8 cellular contexts compared by ENCODE assay signal in the genomic region with DNA sequence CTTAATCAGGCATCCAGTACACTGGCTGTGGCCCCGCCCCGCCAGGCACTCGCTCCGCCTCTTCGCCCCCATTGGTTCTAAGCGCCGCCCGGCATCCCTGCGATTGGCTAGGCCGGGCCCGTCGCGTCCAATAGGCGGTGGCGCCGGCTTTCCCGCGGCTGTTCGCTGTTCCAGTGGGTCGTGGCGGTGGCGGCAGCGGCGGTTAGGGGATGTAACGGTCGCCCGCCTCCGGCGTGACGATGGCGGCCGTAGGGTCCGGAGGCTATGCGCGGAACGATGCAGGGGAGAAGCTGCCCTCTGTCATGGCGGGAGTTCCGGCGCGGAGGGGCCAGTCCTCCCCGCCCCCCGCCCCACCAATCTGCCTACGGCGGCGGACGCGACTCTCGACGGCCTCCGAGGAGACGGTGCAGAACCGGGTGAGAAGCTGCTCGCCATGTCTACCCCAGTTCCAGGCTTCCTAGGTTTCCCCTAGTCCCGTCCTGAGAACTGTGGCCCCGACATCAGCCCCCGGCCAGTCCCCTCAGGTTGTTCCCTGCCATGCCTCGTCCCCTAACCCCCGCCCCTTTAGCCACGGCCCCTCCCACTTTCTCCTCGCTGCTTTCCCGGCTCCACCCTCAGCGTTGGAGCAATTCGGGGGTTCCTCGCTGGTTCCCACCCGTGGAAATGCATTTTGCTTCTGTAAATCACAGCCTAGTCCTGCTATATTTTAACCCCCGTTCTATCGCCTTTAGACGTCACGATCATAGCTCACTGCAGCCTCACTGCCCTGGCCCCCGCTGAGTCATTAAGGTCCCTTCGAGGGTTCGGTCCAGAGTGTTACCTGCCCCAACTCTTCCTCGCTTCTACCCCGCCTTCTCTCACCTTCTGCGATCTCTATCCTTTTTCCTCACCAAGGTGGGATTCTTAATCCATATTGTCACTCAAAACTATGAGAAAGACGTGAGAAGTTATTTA. TPM values are rescaled to one million over a fixed set of nuclear protein-coding genes. Genes with fewer than 3 reads are reported as not detected.
DNase-seq lines count a peak whose midpoint lies in the region; ATAC-seq and TF ChIP-seq lines count a peak whose summit lies in the region.

A gene (plus strand): TSS at position 165 of the 954 bp plus-strand sequence. CDS start 75 bp downstream, at position 240.

- in situ Hi-C loops in GM18951 (cut with MboI; ENCODE audit: low sequenced_read_pairs, unreplicated experiment) = no loop called here

- TF ChIP-seq POLR2A in GM18951 (IDR thresholded peaks at IDR 0.05; ENCODE audit: extremely low read depth, insufficient read depth, insufficient read length) (peak; percentile 72), breast epithelium (IDR thresholded peaks at IDR 0.05) (no peak)

- H3K9me3 ChIP-seq in WERI-Rb-1 (ENCODE audit: severe bottlenecking) (no peaks in the 10 kb centered on the region), breast epithelium (no peaks in the 10 kb centered on the region)

- DNase-seq in AG04449 (ENCODE audit: low read depth, low spot score) = peak; percentile 31
- peak; percentile 100 for DNase-seq in NCI-H2227 treated with DMSO at 0.1 percent for 48 hours (lab: John Stamatoyannopoulos, UW)
- DNase-seq in WERI-Rb-1 = peak; percentile 94
- DNase-seq in breast epithelium (ENCODE audit: low spot score in 2 of 2) = peak; percentile 93 to 94
- peak; percentile 91 for DNase-seq in iris pigment epithelial cell (ENCODE audit: low read depth)
- DNase-seq in stimulated activated CD4-positive, alpha-beta T cell treated with anti-CD3 and anti-CD28 coated beads, Interleukin-15, amount 100 ng/mL, for 24 hours = peak; percentile 98

- H3K27ac ChIP-seq in WERI-Rb-1 (peak within 1 kb of the TSS; percentile 90), breast epithelium (peak within 1 kb of the TSS; percentile 95 to 96)

- CTCF ChIA-PET in AG04449 (lab: Yijun Ruan, JAX) = interaction anchor here (0.6 to 3.8 kb wide), 5 partner anchors 12 to 160 kb away, joined by 3 to 18 read pairs (median 3); a partner anchor contains a TSS

- intact Hi-C loops in breast epithelium (cut with DNase I; ENCODE audit: low total_unique reads) = no loop called here

- ATAC-seq in HG03159 (IDR thresholded peaks at IDR 0.05; ENCODE audit: unreplicated experiment) = peak; percentile 65

- peaks cover 8 to 9% of the 10 kb centered on the region in 2 donors for H3K4me1 ChIP-seq in breast epithelium

- TF ChIP-seq CTCF in AG04449 (IDR thresholded peaks at IDR 0.05; ENCODE audit: insufficient read depth, low read length, missing control alignments) (no peak), WERI-Rb-1 (IDR thresholded peaks at IDR 0.05; ENCODE audit: low read depth, low read length) (no peak), breast epithelium (IDR thresholded peaks at IDR 0.05) (no peak)

- H3K36me3 ChIP-seq in WERI-Rb-1 = peaks cover 13% of the 10 kb centered on the region
- no peaks in the 10 kb centered on the region for H3K36me3 ChIP-seq in breast epithelium

- H3K4me3 ChIP-seq in AG04449 (ENCODE audit: low read depth, low read length) = peak within 1 kb of the TSS; percentile 74
- peak within 1 kb of the TSS; percentile 72 for H3K4me3 ChIP-seq in WERI-Rb-1 (ENCODE audit: low read depth, low read length)
- peak within 1 kb of the TSS; percentile 52 to 78 (median 62) for H3K4me3 ChIP-seq in breast epithelium

- H3K27me3 ChIP-seq in WERI-Rb-1 (ENCODE audit: insufficient read depth, low read depth, severe bottlenecking) (no peaks in the 10 kb centered on the region), breast epithelium (no peaks in the 10 kb centered on the region)

- POLR2A ChIA-PET in AG04449 (lab: Yijun Ruan, JAX) = interaction anchor here (0.8 to 1.2 kb wide), 2 partner anchors 13 to 41 kb away, joined by 6 to 11 read pairs; a partner anchor contains a TSS

RNA-seq across cellular contexts. Expression of the gene that starts here (rescaled TPM):
- total RNA-seq in breast epithelium = under 1 TPM; 0.59 to 0.98 (median 0.80) TPM

Comparison
In these comparisons a context has a peak if more than half of its experiments do, and no peak if none do; other contexts are left out.
1. Peak in every context shown above with its lines: DNase-seq, ATAC-seq, H3K4me3 ChIP-seq and H3K27ac ChIP-seq.
2. Peak in DNase-seq, H3K4me3 ChIP-seq and H3K27ac ChIP-seq in breast epithelium; RNA of the gene not detected or under 1 TPM.
3. DNase-seq: peak in every context shown above with its lines; median percentile 100 in NCI-H2227 treated with DMSO at 0.1 percent for 48 hours; 98 in stimulated activated CD4-positive, alpha-beta T cell treated with anti-CD3 and anti-CD28 coated beads, Interleukin-15, amount 100 ng/mL, for 24 hours; 94 in WERI-Rb-1; 94 in breast epithelium; 91 in iris pigment epithelial cell; 31 in AG04449.